In genomic region chr12:24551368-24551767, GRCh38 we compare ENCODE assay signal across 18 cellular contexts.
DNase-seq lines count a peak whose midpoint lies in the region; ATAC-seq and TF ChIP-seq lines count a peak whose summit lies in the region.
"Had no signal": no experiment of that assay in that cellular context is flagged by ENCODE, and none has a peak within 500 bp of the region (broad histone marks: within the 10 kb centered on the region; RNA-seq: fewer than 3 reads in every experiment).

No MANE protein-coding gene starts in this region.

- no peaks in the 10 kb centered on the region for H4K20me1 ChIP-seq in GM23338 (replicated peaks; ENCODE audit: insufficient read depth)

- H3K27me3 ChIP-seq in GM23338 (ENCODE audit: insufficient read depth) = no peaks in the 10 kb centered on the region
- H3K27me3 ChIP-seq: foreskin keratinocyte, uterus had no signal

- H3K27me3 Mint-ChIP-seq in GM23338 (ENCODE audit: insufficient read depth, low read depth, poor library complexity) (peaks cover 3% of the 10 kb centered on the region), brain (no peaks in the 10 kb centered on the region), nephron progenitor cell (ENCODE audit: low read depth, poor library complexity) (no peaks in the 10 kb centered on the region), CD14-positive monocyte (ENCODE audit: low read depth in 3 of 3) (peaks cover 0 to 2% (median 0%) of the 10 kb centered on the region in 3 donors)

- peaks cover 16% of the 10 kb centered on the region for H3K4me1 ChIP-seq in GM23338 (ENCODE audit: insufficient read depth)
- H3K4me1 ChIP-seq: foreskin keratinocyte, uterus had no signal

- no peaks in the 10 kb centered on the region for H3K79me2 ChIP-seq in GM23338 (replicated peaks; ENCODE audit: insufficient read depth)

- H3K4me3 ChIP-seq in GM23338 = no peak overlapping the region

- 0 out of 2 replicates have a peak, but pooled peaks cover 5% of the 10 kb centered on the region for H3K9me2 ChIP-seq in GM23338 (ENCODE audit: insufficient read depth)

- no peaks in the 10 kb centered on the region for H3K36me3 ChIP-seq in GM23338 (ENCODE audit: insufficient read depth)
- H3K36me3 ChIP-seq: uterus had no signal

- no peak overlapping the region for H3K27ac ChIP-seq in GM23338 (ENCODE audit: low read depth)
- H3K27ac ChIP-seq: foreskin keratinocyte, uterus had no signal

- no peak overlapping the region for H2AFZ ChIP-seq in GM23338

- H3K4me1 Mint-ChIP-seq in GM23338 (peaks cover 18% of the 10 kb centered on the region), brain (peaks cover 36% of the 10 kb centered on the region), nephron progenitor cell (peaks cover 20% of the 10 kb centered on the region), CD14-positive monocyte (no peaks in the 10 kb centered on the region)
- H3K4me1 Mint-ChIP-seq: memory B cell had no signal

- no peak overlapping the region for H3K27ac Mint-ChIP-seq in GM23338
- peak overlapping the region; percentile 13 to 78 (median 42) for H3K27ac Mint-ChIP-seq in brain
- peak overlapping the region; percentile 35 for H3K27ac Mint-ChIP-seq in nephron progenitor cell
- no peak overlapping the region for H3K27ac Mint-ChIP-seq in CD14-positive monocyte
- H3K27ac Mint-ChIP-seq: activated CD8-positive, alpha-beta T cell treated with anti-CD3 and anti-CD28 coated beads, Interleukin-2, amount 10 ng/mL, durations not matched to agents 7 days and 5 days; memory B cell had no signal

- no peaks in the 10 kb centered on the region for H3K36me3 Mint-ChIP-seq in GM23338 (ENCODE audit: low read depth)
- H3K36me3 Mint-ChIP-seq in brain = peaks cover 21% of the 10 kb centered on the region
- peaks cover 14% of the 10 kb centered on the region for H3K36me3 Mint-ChIP-seq in nephron progenitor cell (ENCODE audit: low read depth)
- H3K36me3 Mint-ChIP-seq in CD14-positive monocyte = no peaks in the 10 kb centered on the region
- H3K36me3 Mint-ChIP-seq: memory B cell had no signal

- TF ChIP-seq CTCF in GM23338 (conservative IDR thresholded peaks at IDR 0.05; ENCODE audit: low read depth in 2 of 2) (no peak), brain (conservative IDR thresholded peaks at IDR 0.05) (no peak), nephron progenitor cell (IDR thresholded peaks at IDR 0.05) (no peak), CD14-positive monocyte (IDR thresholded peaks at IDR 0.05) (no peak)

- DNase-seq in GM23338 (ENCODE audit: low spot score) (no peak), NCI-H2081 treated with DMSO at 0.1 percent for 48 hours (lab: John Stamatoyannopoulos, UW) (peak; percentile 15), nephron progenitor cell (no peak), CD14-positive monocyte (ENCODE audit: low spot score) (no peak), T-helper 1 cell (no peak), foreskin melanocyte (no peak)
- DNase-seq in activated CD8-positive, alpha-beta memory T cell treated with anti-CD3 and anti-CD28 coated beads, Interleukin-2, amount 50 U/mL, for 4 hours = no peak
- DNase-seq: activated CD8-positive, alpha-beta T cell treated with anti-CD3 and anti-CD28 coated beads, Interleukin-2, amount 10 ng/mL, durations not matched to agents 7 days and 5 days; effector memory CD4-positive, alpha-beta T cell; foreskin keratinocyte; Karpas-422; NCI-H2227 treated with DMSO at 0.1 percent for 48 hours; stimulated activated CD4-positive, alpha-beta T cell treated with anti-CD3 and anti-CD28 coated beads, Interleukin-4, amount 100 ng/mL, for 4 hours; uterus had no signal

- H3F3A ChIP-seq in GM23338 (replicated peaks; ENCODE audit: low read depth) = no peaks in the 10 kb centered on the region

- H3K9me3 Mint-ChIP-seq in GM23338 (no peaks in the 10 kb centered on the region), brain (peaks cover 0 to 8% (median 4%) of the 10 kb centered on the region in 5 experiments), nephron progenitor cell (peaks cover 5% of the 10 kb centered on the region), CD14-positive monocyte (peaks cover 0 to 7% (median 1%) of the 10 kb centered on the region in 7 donors)

- H3K4me3 Mint-ChIP-seq in GM23338 = no peak overlapping the region
- H3K4me3 Mint-ChIP-seq in brain = peak overlapping the region in 4 of 5 experiments; percentile 30 to 80 (median 68)
- H3K4me3 Mint-ChIP-seq in nephron progenitor cell = no peak overlapping the region
- H3K4me3 Mint-ChIP-seq in CD14-positive monocyte = no peak overlapping the region
- H3K4me3 Mint-ChIP-seq: activated CD8-positive, alpha-beta T cell treated with anti-CD3 and anti-CD28 coated beads, Interleukin-2, amount 10 ng/mL, durations not matched to agents 7 days and 5 days; memory B cell had no signal

- H3K4me2 ChIP-seq in GM23338 = 0 out of 2 replicates have a peak overlapping the region, but pooled peaks have one; percentile 33

- no peak for ATAC-seq in GM23338
- ATAC-seq: activated CD8-positive, alpha-beta T cell treated with anti-CD3 and anti-CD28 coated beads, Interleukin-2, amount 10 ng/mL, durations not matched to agents 7 days and 5 days; foreskin keratinocyte; sciatic nerve; SK-N-SH treated with all-trans-retinoic acid at 6 μM for 48 hours had no signal

- intact Hi-C loops in CD14-positive monocyte (cut with micrococcal nuclease) = no loop called here

TF ChIP-seq in GM23338, 12 proteins besides CTCF, POLR2A, EP300 and RAD21:
- TF ChIP-seq NANOG (IDR thresholded peaks at IDR 0.05; ENCODE audit: borderline replicate concordance) (no peak), ETS1 (IDR thresholded peaks at IDR 0.05) (no peak), EZH2phosphoT487 (IDR thresholded peaks at IDR 0.05; ENCODE audit: unreplicated experiment) (no peak), ZNF462 (CRISPR knock-in tag; IDR thresholded peaks at IDR 0.05) (no peak)
TF ChIP-seq in GM23338: peak in this region for 0.

Comparison
In these comparisons a context has a peak if more than half of its experiments do, and no peak if none do; other contexts are left out.
1. H3K27ac Mint-ChIP-seq: peak in brain (5 of 5) and nephron progenitor cell (single experiment); none in GM23338 (single experiment) and CD14-positive monocyte (0 of 7).
2. H3K4me3 Mint-ChIP-seq: peak in brain (4 of 5); none in GM23338 (single experiment), nephron progenitor cell (single experiment) and CD14-positive monocyte (0 of 2).